12 cellular contexts compared by ENCODE assay signal in genomic region chr5:119417891-119418781, GRCh38. TPM values are rescaled to one million over a fixed set of nuclear protein-coding genes. Genes with fewer than 3 reads are reported as not detected.
DNase-seq lines count a peak whose midpoint lies in the region; ATAC-seq, FAIRE-seq and TF ChIP-seq lines count a peak whose summit lies in the region.
"Had no signal": no experiment of that assay in that cellular context is flagged by ENCODE, and none has a peak within 500 bp of the region (broad histone marks: within the 10 kb centered on the region; RNA-seq: fewer than 3 reads in every experiment).

No MANE protein-coding gene starts in this region.

- no peak overlapping the region for H3K9ac ChIP-seq in astrocyte (ENCODE audit: low read length)
- H3K9ac ChIP-seq: parathyroid adenoma had no signal

- H2AFZ ChIP-seq in astrocyte (ENCODE audit: low read depth, low read length), result no peak overlapping the region
- H2AFZ ChIP-seq: parathyroid adenoma had no signal

- peaks cover 2% of the 10 kb centered on the region for H3K36me3 Mint-ChIP-seq in IgD-negative memory B cell
- H3K36me3 Mint-ChIP-seq in astrocyte (ENCODE audit: low read depth, unreplicated experiment), result no peaks in the 10 kb centered on the region
- no peaks in the 10 kb centered on the region for H3K36me3 Mint-ChIP-seq in progenitor cell of endocrine pancreas (ENCODE audit: insufficient read depth)
- H3K36me3 Mint-ChIP-seq in activated T-cell treated with anti-CD3 and anti-CD28 coated beads, Interleukin-2, amount 50 U/mL, for 24 hours (ENCODE audit: low read depth), result no peaks in the 10 kb centered on the region

- H3K4me3 ChIP-seq in astrocyte (ENCODE audit: insufficient read depth, low read depth, low read length) (peak overlapping the region; percentile 10), muscle layer of duodenum (ENCODE audit: low read depth in 1 of 2, low read length in 2 of 2) (no peak overlapping the region)

- H3K27me3 Mint-ChIP-seq in IgD-negative memory B cell (no peaks in the 10 kb centered on the region), astrocyte (ENCODE audit: low read depth, unreplicated experiment) (peaks cover 2% of the 10 kb centered on the region), progenitor cell of endocrine pancreas (no peaks in the 10 kb centered on the region)
- H3K27me3 Mint-ChIP-seq in activated T-cell treated with anti-CD3 and anti-CD28 coated beads, Interleukin-2, amount 50 U/mL, for 24 hours, result no peaks in the 10 kb centered on the region

- H3K4me3 Mint-ChIP-seq in IgD-negative memory B cell (peak overlapping the region in 3 of 4 donors; percentile 16 to 82 (median 71)), astrocyte (ENCODE audit: unreplicated experiment) (no peak overlapping the region), progenitor cell of endocrine pancreas (ENCODE audit: low read depth) (no peak overlapping the region)
- no peak overlapping the region for H3K4me3 Mint-ChIP-seq in activated T-cell treated with anti-CD3 and anti-CD28 coated beads, Interleukin-2, amount 50 U/mL, for 24 hours

- no peaks in the 10 kb centered on the region for H3K27me3 ChIP-seq in astrocyte (ENCODE audit: insufficient read depth, low read length)
- no peaks in the 10 kb centered on the region for H3K27me3 ChIP-seq in muscle layer of duodenum (ENCODE audit: low read depth, low read length)

- H3K4me1 Mint-ChIP-seq in IgD-negative memory B cell, result peaks cover 45 to 57% (median 49%) of the 10 kb centered on the region in 3 donors
- H3K4me1 Mint-ChIP-seq in astrocyte (ENCODE audit: low read depth, unreplicated experiment), result peaks cover 4% of the 10 kb centered on the region
- H3K4me1 Mint-ChIP-seq in progenitor cell of endocrine pancreas (ENCODE audit: low read depth), result peaks cover 3% of the 10 kb centered on the region
- H3K4me1 Mint-ChIP-seq in activated T-cell treated with anti-CD3 and anti-CD28 coated beads, Interleukin-2, amount 50 U/mL, for 24 hours (ENCODE audit: low read depth), result peaks cover 20% of the 10 kb centered on the region

- DNase-seq in EL (peak; percentile 69), astrocyte (ENCODE audit: low read depth) (peak; percentile 93), progenitor cell of endocrine pancreas (ENCODE audit: low spot score, unreplicated experiment) (no peak), DMS79 treated with DMSO at 0.1 percent for 48 hours (lab: John Stamatoyannopoulos, UW) (no peak)
- DNase-seq in activated T-cell treated with anti-CD3 and anti-CD28 coated beads, Interleukin-2, amount 50 U/mL, for 24 hours, result no peak
- DNase-seq: activated CD8-positive, alpha-beta memory T cell treated with anti-CD3 and anti-CD28 coated beads, Interleukin-2, amount 50 U/mL, for 48 hours; NCI-H526 treated with DMSO at 0.1 percent for 48 hours had no signal

- H3K27ac Mint-ChIP-seq in IgD-negative memory B cell (peak overlapping the region; percentile 49 to 90 (median 62)), astrocyte (ENCODE audit: unreplicated experiment) (no peak overlapping the region), progenitor cell of endocrine pancreas (no peak overlapping the region)
- H3K27ac Mint-ChIP-seq in activated T-cell treated with anti-CD3 and anti-CD28 coated beads, Interleukin-2, amount 50 U/mL, for 24 hours, result no peak overlapping the region

- H3K9me3 ChIP-seq in astrocyte (ENCODE audit: insufficient read depth, low read depth, low read length) (no peaks in the 10 kb centered on the region), muscle layer of duodenum (ENCODE audit: control insufficient read depth in 1 of 2, low read length in 2 of 2) (no peaks in the 10 kb centered on the region)

- H3K9me3 Mint-ChIP-seq in IgD-negative memory B cell, result peaks cover 0 to 3% (median 0%) of the 10 kb centered on the region in 3 donors
- H3K9me3 Mint-ChIP-seq in astrocyte (ENCODE audit: unreplicated experiment), result peaks cover 3% of the 10 kb centered on the region
- H3K9me3 Mint-ChIP-seq in progenitor cell of endocrine pancreas (ENCODE audit: low read depth), result peaks cover 3% of the 10 kb centered on the region
- no peaks in the 10 kb centered on the region for H3K9me3 Mint-ChIP-seq in activated T-cell treated with anti-CD3 and anti-CD28 coated beads, Interleukin-2, amount 50 U/mL, for 24 hours

- no peaks in the 10 kb centered on the region for H4K20me1 ChIP-seq in astrocyte (ENCODE audit: insufficient read depth, low read length)

- H3K4me2 ChIP-seq in astrocyte (ENCODE audit: low read length), result peak overlapping the region; percentile 52

- H3K27ac ChIP-seq in astrocyte (ENCODE audit: low read depth, low read length) (peak overlapping the region; percentile 27), muscle layer of duodenum (ENCODE audit: low read length) (peak overlapping the region; percentile 2)
- H3K27ac ChIP-seq: parathyroid adenoma had no signal

- FAIRE-seq in astrocyte (lab: Jason Lieb, UNC), result peak; percentile 23
- FAIRE-seq: endometrium had no signal

- H3K4me1 ChIP-seq in astrocyte (ENCODE audit: insufficient read depth, low read length), result peaks cover 12% of the 10 kb centered on the region
- H3K4me1 ChIP-seq in muscle layer of duodenum (ENCODE audit: control insufficient read depth in 1 of 2, insufficient read depth in 2 of 2, low read length in 2 of 2), result peaks cover 0 to 7% of the 10 kb centered on the region in 2 donors
- H3K4me1 ChIP-seq: parathyroid adenoma had no signal

- no peaks in the 10 kb centered on the region for H3K79me2 ChIP-seq in astrocyte (ENCODE audit: insufficient read depth, low read length)
- H3K79me2 ChIP-seq: parathyroid adenoma had no signal

- H3K36me3 ChIP-seq in astrocyte (ENCODE audit: insufficient read depth, low read length) (no peaks in the 10 kb centered on the region), muscle layer of duodenum (ENCODE audit: control insufficient read depth in 1 of 2, insufficient read depth in 2 of 2, low read length in 2 of 2) (no peaks in the 10 kb centered on the region)

- no peak for ATAC-seq in GM21526 (IDR thresholded peaks at IDR 0.05; ENCODE audit: low FRiP score, unreplicated experiment)

- TF ChIP-seq CTCF in astrocyte (IDR thresholded peaks at IDR 0.05; ENCODE audit: insufficient read depth, low read depth, low read length) (no peak), progenitor cell of endocrine pancreas (IDR thresholded peaks at IDR 0.05; ENCODE audit: unreplicated experiment) (no peak)

RNA-seq across cellular contexts. Expression of gene HSD17B4, which starts 34.2 kb away (rescaled TPM):
- 117 TPM for polyA plus RNA-seq in IgD-negative memory B cell
- 82.8 and 108 TPM in 2 replicates for total RNA-seq in astrocyte
- 248 and 285 TPM in 2 replicates for total RNA-seq in progenitor cell of endocrine pancreas

Comparison
In these comparisons a context has a peak if more than half of its experiments do, and no peak if none do; other contexts are left out.
1. DNase-seq: peak in EL (single experiment) and astrocyte (single experiment); none in progenitor cell of endocrine pancreas (single experiment), activated T-cell treated with anti-CD3 and anti-CD28 coated beads, Interleukin-2, amount 50 U/mL, for 24 hours (single experiment) and DMS79 treated with DMSO at 0.1 percent for 48 hours (single experiment).
2. H3K27ac Mint-ChIP-seq: peak in IgD-negative memory B cell (3 of 3); none in astrocyte (single experiment), progenitor cell of endocrine pancreas (single experiment) and activated T-cell treated with anti-CD3 and anti-CD28 coated beads, Interleukin-2, amount 50 U/mL, for 24 hours (single experiment).
3. H3K4me3 Mint-ChIP-seq: peak in IgD-negative memory B cell (3 of 4); none in astrocyte (single experiment), progenitor cell of endocrine pancreas (single experiment) and activated T-cell treated with anti-CD3 and anti-CD28 coated beads, Interleukin-2, amount 50 U/mL, for 24 hours (single experiment).